8 cellular contexts compared by ENCODE assay signal in genomic region chr6:122476131-122476530, GRCh38. TPM values are rescaled to one million over a fixed set of nuclear protein-coding genes. Genes with fewer than 3 reads are reported as not detected.
DNase-seq lines count a peak whose midpoint lies in the region; ATAC-seq and TF ChIP-seq lines count a peak whose summit lies in the region.

No MANE protein-coding gene starts in this region.

- H3K4me1 ChIP-seq in mesendoderm (ENCODE audit: control insufficient read depth, low read depth, low read length): no peaks in the 10 kb centered on the region
- H3K4me1 ChIP-seq in sigmoid colon: peaks cover 0 to 7% (median 3%) of the 10 kb centered on the region in 4 donors

- H2BK5ac ChIP-seq in mesendoderm (ENCODE audit: low read length): no peak overlapping the region

- no peaks in the 10 kb centered on the region for H3K79me1 ChIP-seq in mesendoderm (ENCODE audit: low read length)

- H3K4me2 ChIP-seq in mesendoderm (ENCODE audit: low read length): no peak overlapping the region

- intact Hi-C loops in sigmoid colon (cut with DNase I): loop anchor here (10.0 kb wide), 1 partner anchor 59 kb away; no protein-coding TSS in a partner anchor

- H3K27ac ChIP-seq in mesendoderm (ENCODE audit: low read depth, low read length): no peak overlapping the region
- H3K27ac ChIP-seq in sigmoid colon: no peak overlapping the region

- H3K27me3 ChIP-seq in mesendoderm (ENCODE audit: insufficient read depth, low read length, poor library complexity) (no peaks in the 10 kb centered on the region), sigmoid colon (no peaks in the 10 kb centered on the region)

- no peak overlapping the region for H3K18ac ChIP-seq in mesendoderm (ENCODE audit: low read length)

- H3K9ac ChIP-seq in mesendoderm (ENCODE audit: low read length): no peak overlapping the region

- H3K56ac ChIP-seq in mesendoderm (ENCODE audit: low read length): no peak overlapping the region

- no peaks in the 10 kb centered on the region for H3K36me3 ChIP-seq in mesendoderm (ENCODE audit: control insufficient read depth, insufficient read depth, low read length)
- H3K36me3 ChIP-seq in sigmoid colon: no peaks in the 10 kb centered on the region

- H3K9me3 ChIP-seq in sigmoid colon: no peaks in the 10 kb centered on the region

- no peak overlapping the region for H4K8ac ChIP-seq in mesendoderm (ENCODE audit: low read depth, low read length)

- TF ChIP-seq POLR2A in sigmoid colon (IDR thresholded peaks at IDR 0.05): no peak

- in situ Hi-C loops in astrocyte of the spinal cord (cut with HindIII; ENCODE audit: low sequenced_read_pairs): no loop called here

- no peak overlapping the region for H4K5ac ChIP-seq in mesendoderm (ENCODE audit: low read length)

- TF ChIP-seq EP300 in sigmoid colon (IDR thresholded peaks at IDR 0.05): no peak

- no peak overlapping the region for H2BK120ac ChIP-seq in mesendoderm (ENCODE audit: low read depth, low read length)

- no peak overlapping the region for H3K4ac ChIP-seq in mesendoderm (ENCODE audit: low read depth, low read length)

- no peak overlapping the region for H2AK5ac ChIP-seq in mesendoderm (ENCODE audit: low read length)

- TF ChIP-seq CTCF in LNCAP (IDR thresholded peaks at IDR 0.05) (peak; percentile 60), astrocyte of the spinal cord (IDR thresholded peaks at IDR 0.05; ENCODE audit: low read depth, low read length) (peak; percentile 53), sigmoid colon (IDR thresholded peaks at IDR 0.05) (peak in 1 of 4 experiments; percentile 28)

- H3K79me2 ChIP-seq in mesendoderm (ENCODE audit: control insufficient read depth, insufficient read depth, low read length): peaks cover 2% of the 10 kb centered on the region

- H2BK15ac ChIP-seq in mesendoderm (replicated peaks; ENCODE audit: low read depth): no peak overlapping the region

- peak; percentile 2 for DNase-seq in DMS 273 treated with DMSO at 0.1 percent for 48 hours (lab: John Stamatoyannopoulos, UW)
- peak; percentile 42 for DNase-seq in astrocyte of the spinal cord (ENCODE audit: low read depth, low spot score)
- DNase-seq in mesendoderm: peak; percentile 29
- DNase-seq in sigmoid colon: no peak
- no peak for DNase-seq in putamen (ENCODE audit: low spot score)

- no peak overlapping the region for H3K4me3 ChIP-seq in astrocyte of the spinal cord (ENCODE audit: low read depth, low read length)
- H3K4me3 ChIP-seq in mesendoderm (ENCODE audit: low read length): no peak overlapping the region
- H3K4me3 ChIP-seq in sigmoid colon: no peak overlapping the region

- no peak for ATAC-seq in HG02852 (IDR thresholded peaks at IDR 0.05; ENCODE audit: unreplicated experiment)
- no peak for ATAC-seq in GM21737 (IDR thresholded peaks at IDR 0.05; ENCODE audit: unreplicated experiment)

- H3K23ac ChIP-seq in mesendoderm (ENCODE audit: low read length): no peak overlapping the region

RNA-seq across cellular contexts. Expression of gene SERINC1, which starts 4.5 kb away (rescaled TPM):
- polyA plus RNA-seq in mesendoderm (2013, experiment 1 of 2): 34.0 TPM
- 33.1 TPM for polyA plus RNA-seq in mesendoderm (2013, experiment 2 of 2)
- 100 to 1,000 TPM; 220 to 301 (median 239) TPM for total RNA-seq in sigmoid colon
- polyA plus RNA-seq in sigmoid colon: 10 to 100 TPM; 31.2 to 73.1 (median 52.9) TPM

Comparison
In these comparisons a context has a peak if more than half of its experiments do, and no peak if none do; other contexts are left out.
1. DNase-seq: peak in DMS 273 treated with DMSO at 0.1 percent for 48 hours (single experiment), astrocyte of the spinal cord (single experiment) and mesendoderm (single experiment); none in sigmoid colon (single experiment) and putamen (single experiment).